In the genomic region with DNA sequence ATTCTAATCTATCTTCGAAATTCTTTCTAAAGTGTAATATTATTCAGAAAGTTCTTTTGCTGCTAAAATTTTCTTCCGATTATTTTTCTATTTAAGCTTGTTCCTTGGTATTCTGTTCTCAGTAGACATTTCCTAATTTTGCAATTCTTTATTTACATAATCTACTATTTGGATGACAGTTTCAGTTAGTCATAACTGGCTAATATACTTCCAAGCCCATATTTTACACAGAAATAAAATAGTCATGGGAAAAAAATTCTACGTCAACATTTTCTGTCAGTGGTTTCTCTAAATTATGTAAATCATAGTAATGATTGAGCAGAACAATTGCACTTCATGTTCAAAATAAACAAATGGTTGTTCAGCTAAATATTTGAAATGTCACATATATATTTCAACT, we compare ENCODE assay signal across 20 cellular contexts.
DNase-seq lines count a peak whose midpoint lies in the region; ATAC-seq and TF ChIP-seq lines count a peak whose summit lies in the region.
"Had no signal": no experiment of that assay in that cellular context is flagged by ENCODE, and none has a peak within 500 bp of the region (broad histone marks: within the 10 kb centered on the region; RNA-seq: fewer than 3 reads in every experiment).

No MANE protein-coding gene starts in this region.

- no peaks in the 10 kb centered on the region for H3K36me3 ChIP-seq in ACC112 (ENCODE audit: insufficient read depth, low read length)
- H3K36me3 ChIP-seq: HAP-1 had no signal

- no peaks in the 10 kb centered on the region for H3K27me3 ChIP-seq in ACC112 (ENCODE audit: insufficient read depth, low read length)

- H3K4me3 ChIP-seq in ACC112 (ENCODE audit: low read depth, low read length) (no peak overlapping the region; the same call in 1 of the 2 replicates), fibroblast of mammary gland (ENCODE audit: control insufficient read depth, low read depth, low read length) (no peak overlapping the region)
- H3K4me3 ChIP-seq: HAP-1 had no signal

- peaks cover 14% of the 10 kb centered on the region for H3K4me1 ChIP-seq in ACC112 (ENCODE audit: control insufficient read depth, insufficient read depth, low read length, unreplicated experiment)
- H3K4me1 ChIP-seq: Caco-2, HAP-1 had no signal

- TF ChIP-seq CTCF in fibroblast of mammary gland (conservative IDR thresholded peaks at IDR 0.05; ENCODE audit: control insufficient read depth, insufficient read depth, low read depth, low read length), result no peak

- H3K27ac ChIP-seq in ACC112 (ENCODE audit: low read depth, low read length), result peak overlapping the region; percentile 33

- H3K79me2 ChIP-seq in ACC112 (ENCODE audit: control insufficient read depth, insufficient read depth, low read length, unreplicated experiment), result no peaks in the 10 kb centered on the region

- ATAC-seq in GM18907 (IDR thresholded peaks at IDR 0.05; ENCODE audit: unreplicated experiment) (no peak), GM21723 (IDR thresholded peaks at IDR 0.05; ENCODE audit: unreplicated experiment) (no peak)
- ATAC-seq: Panc1 had no signal

- DNase-seq in GM04504 (ENCODE audit: low read depth), result peak; percentile 21
- peak; percentile 85 for DNase-seq in amniotic epithelial cell (ENCODE audit: low read depth)
- peak; percentile 61 for DNase-seq in fibroblast of mammary gland (ENCODE audit: low read depth)
- DNase-seq in activated naive CD4-positive, alpha-beta T cell (lab: John Stamatoyannopoulos, UW), result no peak
- DNase-seq in inferior parietal cortex (ENCODE audit: extremely low spot score), result no peak
- DNase-seq: 8988T, AML-193, Caco-2, DMS53, NCI-H1048, NCI-H1694, NCI-H446 treated with DMSO at 0.1 percent for 48 hours, NCI-H748 treated with DMSO at 0.1 percent for 48 hours, Right ventricle myocardium superior, SK-N-SH had no signal

- no peak overlapping the region for H2AFZ ChIP-seq in ACC112 (ENCODE audit: low read length, unreplicated experiment)

Comparison
In these comparisons a context has a peak if more than half of its experiments do, and no peak if none do; other contexts are left out.
1. DNase-seq: peak in GM04504 (single experiment), amniotic epithelial cell (single experiment) and fibroblast of mammary gland (single experiment); none in activated naive CD4-positive, alpha-beta T cell (0 of 4) and inferior parietal cortex (single experiment).